ENCODE assay signal across 8 cellular contexts in genomic region chr3:125822175-125822574, GRCh38.
A peak's percentile ranks its signal among the peaks of the same experiment; 100 is the strongest.
DNase-seq lines count a peak whose midpoint lies in the region; TF ChIP-seq lines count a peak whose summit lies in the region.
"Not testable (repeated sequence)": the region's sequence is repeated elsewhere in the genome, so short reads cannot be mapped to it uniquely, and the experiment has no call there.

No MANE protein-coding gene starts in this region.

- H3K36me3 ChIP-seq in ACC112 (ENCODE audit: insufficient read depth, low read length); GM23248 (ENCODE audit: low read depth): not testable (repeated sequence)

- H3K4me3 ChIP-seq in ACC112 (ENCODE audit: low read depth, low read length); GM23248; NB4 (ENCODE audit: low read depth, low read length): not testable (repeated sequence)

- DNase-seq in GM23248, result peak; percentile 87
- DNase-seq in NB4 (ENCODE audit: low read depth), result peak; percentile 31
- DNase-seq in activated CD4-positive, alpha-beta T cell treated with anti-CD3 and anti-CD28 coated beads for 48 hours, result peak; percentile 61
- DNase-seq in activated effector memory CD4-positive, alpha-beta T cell treated with Interleukin-2 at 50 U/mL for 16 hours, result peak; percentile 49
- DNase-seq in central memory CD4-positive, alpha-beta T cell, result peak; percentile 33
- DNase-seq in iris pigment epithelial cell (ENCODE audit: low read depth), result peak; percentile 96
- DNase-seq in stimulated activated CD4-positive, alpha-beta T cell treated with anti-CD3 and anti-CD28 coated beads, Interleukin-4, amount 100 ng/mL, for 24 hours, result peak; percentile 70

- H3K27me3 ChIP-seq in ACC112 (ENCODE audit: insufficient read depth, low read length); GM23248 (replicated peaks; ENCODE audit: insufficient read depth): not testable (repeated sequence)

- in situ Hi-C loops in GM23248 (cut with MboI), result not testable (repeated sequence)

- H4K20me1 ChIP-seq in GM23248 (ENCODE audit: insufficient read depth), result not testable (repeated sequence)

- H3K4me1 ChIP-seq in ACC112 (ENCODE audit: control insufficient read depth, insufficient read depth, low read length, unreplicated experiment); GM23248 (ENCODE audit: insufficient read depth): not testable (repeated sequence)

- not testable (repeated sequence) for H2AFZ ChIP-seq in ACC112 (ENCODE audit: low read length, unreplicated experiment); GM23248

- TF ChIP-seq POLR2A in NB4 (IDR thresholded peaks at IDR 0.05; ENCODE audit: extremely low read depth, insufficient read length), result not testable (repeated sequence)

- not testable (repeated sequence) for H3K9me2 ChIP-seq in GM23248 (ENCODE audit: insufficient read depth)

- not testable (repeated sequence) for H3K4me2 ChIP-seq in GM23248 (ENCODE audit: unreplicated experiment)

- H3K27ac ChIP-seq in ACC112 (ENCODE audit: low read depth, low read length) (peak overlapping the region; percentile 84), GM23248 (peak overlapping the region; percentile 43)

- not testable (repeated sequence) for H3F3A ChIP-seq in GM23248 (ENCODE audit: insufficient read depth)

- not testable (repeated sequence) for H3K9me3 ChIP-seq in GM23248 (ENCODE audit: low read depth)

- TF ChIP-seq CTCF in NB4 (IDR thresholded peaks at IDR 0.05; ENCODE audit: low read depth, low read length), result not testable (repeated sequence)

- H3K79me2 ChIP-seq in ACC112 (ENCODE audit: control insufficient read depth, insufficient read depth, low read length, unreplicated experiment); GM23248 (ENCODE audit: insufficient read depth): not testable (repeated sequence)

- H3K9ac ChIP-seq in GM23248, result not testable (repeated sequence)

- 12 to 16% methylated on average over 5 of the region's 5 CpGs for WGBS in GM23248 (ENCODE audit: low coverage in 1 of 2, low lambda C conversion rate in 2 of 2, missing lambda C conversion rate in 2 of 2), 2 experiments

Comparison
In these comparisons a context has a peak if more than half of its experiments do, and no peak if none do; other contexts are left out.
1. DNase-seq: peak in every context shown above with its lines; median percentile 96 in iris pigment epithelial cell; 87 in GM23248; 70 in stimulated activated CD4-positive, alpha-beta T cell treated with anti-CD3 and anti-CD28 coated beads, Interleukin-4, amount 100 ng/mL, for 24 hours; 61 in activated CD4-positive, alpha-beta T cell treated with anti-CD3 and anti-CD28 coated beads for 48 hours; 49 in activated effector memory CD4-positive, alpha-beta T cell treated with Interleukin-2 at 50 U/mL for 16 hours; 33 in central memory CD4-positive, alpha-beta T cell; 31 in NB4.